Comparison of ENCODE assay signal across 26 cellular contexts in the genomic region with DNA sequence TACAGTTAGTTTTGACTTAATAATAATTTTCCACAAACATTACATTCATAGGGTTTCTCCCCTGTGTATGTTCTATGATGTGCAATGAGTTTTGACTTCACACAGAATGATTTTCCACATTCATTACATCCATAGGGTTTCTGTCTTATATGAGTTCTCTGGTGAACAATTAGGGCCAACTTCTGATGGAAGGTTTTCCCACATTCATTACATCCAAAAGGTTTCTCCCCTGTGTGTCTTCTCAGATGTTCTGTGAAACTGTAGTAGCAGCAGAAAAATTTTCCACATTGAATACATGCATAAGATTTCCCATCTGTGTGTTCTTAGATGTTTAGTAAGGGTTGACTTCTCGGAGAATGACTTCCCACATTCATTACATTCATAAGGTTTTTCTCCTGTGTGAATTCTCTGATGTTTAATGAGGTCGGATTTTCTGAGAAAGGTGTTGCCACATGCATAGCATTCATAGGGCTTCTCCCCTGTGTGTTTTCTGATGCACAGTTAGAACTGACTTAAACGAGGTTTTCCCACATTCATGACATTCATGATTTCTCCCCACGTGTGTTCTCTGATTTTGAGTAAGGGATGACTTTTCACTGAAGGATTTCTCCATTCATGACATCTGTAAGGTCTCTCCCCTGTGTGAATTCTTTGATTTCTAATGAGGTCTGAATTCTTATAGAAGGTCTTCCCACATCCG.
DNase-seq lines count a peak whose midpoint lies in the region; ATAC-seq and TF ChIP-seq lines count a peak whose summit lies in the region.
"Had no signal": no experiment of that assay in that cellular context is flagged by ENCODE, and none has a peak within 500 bp of the region (broad histone marks: within the 10 kb centered on the region; RNA-seq: fewer than 3 reads in every experiment).

No MANE protein-coding gene starts in this region.

- peaks cover 76% of the 10 kb centered on the region for H3K36me3 Mint-ChIP-seq in activated CD4-positive, alpha-beta T cell treated with anti-CD3 and anti-CD28 coated beads for 36 hours (ENCODE audit: low read depth)

- no peaks in the 10 kb centered on the region for H3K79me1 ChIP-seq in trophoblast cell (ENCODE audit: low read length)

- H3K27ac Mint-ChIP-seq in activated CD4-positive, alpha-beta T cell treated with anti-CD3 and anti-CD28 coated beads for 36 hours = no peak overlapping the region
- H3K27ac Mint-ChIP-seq: activated B cell treated with CpG ODN at 0.5 μM for 24 hours; activated naive CD4-positive, alpha-beta T cell treated with anti-CD3 and anti-CD28 coated beads, Interleukin-2, amount 50 U/mL, for 24 hours; activated T-helper 1 cell treated with anti-CD3 and anti-CD28 coated beads, Interleukin-12 subunit alpha, Interleukin-12 subunit beta, Interleukin-2, Interleukin-4 antibody, amounts not matched to agents 30 ng/mL and 10 ng/mL and 1 ng/mL, durations not matched to agents 14 hours and 24 hours and 36 hours; CD14-positive monocyte; stimulated activated naive CD8-positive, alpha-beta T cell treated with anti-CD3 and anti-CD28 coated beads, Interleukin-15, Interleukin-2, amounts not matched to agents 100 ng/mL and 50 ng/mL, for 24 hours had no signal

- H3K4me3 ChIP-seq in adipocyte (ENCODE audit: low read length) = peak overlapping the region; percentile 64
- no peak overlapping the region for H3K4me3 ChIP-seq in trophoblast cell (ENCODE audit: low read depth, low read length)
- H3K4me3 ChIP-seq: ascending aorta, dorsolateral prefrontal cortex, heart left ventricle, SJCRH30, thyroid gland had no signal

- H3K27ac ChIP-seq in trophoblast cell (ENCODE audit: low read depth, low read length) = no peak overlapping the region
- H3K27ac ChIP-seq: 22Rv1, ascending aorta, dorsolateral prefrontal cortex, heart left ventricle, SJCRH30, thyroid gland had no signal

- H2AFZ ChIP-seq in trophoblast cell (ENCODE audit: insufficient read depth, low read length, poor library complexity) = no peak overlapping the region

- H3K27me3 ChIP-seq in adipocyte (replicated peaks; ENCODE audit: control insufficient read depth, insufficient read depth, low read length) = no peaks in the 10 kb centered on the region
- H3K27me3 ChIP-seq in trophoblast cell (ENCODE audit: insufficient read depth, low read length) = no peaks in the 10 kb centered on the region
- H3K27me3 ChIP-seq: ascending aorta, dorsolateral prefrontal cortex, heart left ventricle, SJCRH30, thyroid gland had no signal

- H3K14ac ChIP-seq in trophoblast cell (ENCODE audit: low read length) = no peak overlapping the region

- intact Hi-C loops in activated CD4-positive, alpha-beta T cell treated with anti-CD3 and anti-CD28 coated beads for 36 hours (cut with DNase I, micrococcal nuclease) = loop anchor here in 1 of 2 experiments (10.0 kb wide), 1 partner anchor 55 kb away; no protein-coding TSS in a partner anchor

- H3K27me3 Mint-ChIP-seq in activated CD4-positive, alpha-beta T cell treated with anti-CD3 and anti-CD28 coated beads for 36 hours = no peaks in the 10 kb centered on the region
- H3K27me3 Mint-ChIP-seq: activated B cell treated with CpG ODN at 0.5 μM for 24 hours; activated naive CD4-positive, alpha-beta T cell treated with anti-CD3 and anti-CD28 coated beads, Interleukin-2, amount 50 U/mL, for 24 hours; central memory CD8-positive, alpha-beta T cell; stimulated activated naive CD8-positive, alpha-beta T cell treated with anti-CD3 and anti-CD28 coated beads, Interleukin-15, Interleukin-2, amounts not matched to agents 100 ng/mL and 50 ng/mL, for 24 hours had no signal

- no peak overlapping the region for H3K23ac ChIP-seq in trophoblast cell (ENCODE audit: low read length)

- H3K9ac ChIP-seq in adipocyte (ENCODE audit: low read length) (no peak overlapping the region), trophoblast cell (ENCODE audit: low read length) (no peak overlapping the region)

- no peak overlapping the region for H2AK5ac ChIP-seq in trophoblast cell (ENCODE audit: low read length)

- CTCF ChIA-PET in activated CD4-positive, alpha-beta T cell treated with anti-CD3 and anti-CD28 coated beads for 36 hours (lab: Charles Lee) = no interaction called here

- H3K4me2 ChIP-seq in trophoblast cell (ENCODE audit: low read length) = no peak overlapping the region

- H3K4ac ChIP-seq in trophoblast cell (ENCODE audit: low read depth, low read length) = no peak overlapping the region

- H4K12ac ChIP-seq in trophoblast cell (ENCODE audit: low read depth, low read length) = no peak overlapping the region

- no peak overlapping the region for H4K91ac ChIP-seq in trophoblast cell (ENCODE audit: low read depth, low read length)

- no CpG with 5 or more reads among the region's 5 CpGs for WGBS in trophoblast cell (ENCODE audit: extremely low coverage, insufficient coverage, insufficient read length)

- no peak overlapping the region for H2BK5ac ChIP-seq in trophoblast cell (ENCODE audit: low read depth, low read length, poor library complexity)

- DNase-seq in DMS53 (lab: John Stamatoyannopoulos, UW) (peak; percentile 5), DMS53 treated with DMSO at 0.1 percent for 48 hours (lab: John Stamatoyannopoulos, UW; ENCODE audit: unreplicated experiment) (no peak), adipocyte (ENCODE audit: low read depth) (no peak), erythroblast (lab: John Stamatoyannopoulos, UW) (peak; percentile 7 to 12), trophoblast cell (peak; percentile 1 to 56), cerebellar nuclear complex (lab: John Stamatoyannopoulos, UW) (no peak)
- no peak for DNase-seq in activated CD4-positive, alpha-beta T cell treated with anti-CD3 and anti-CD28 coated beads for 36 hours
- DNase-seq: activated B cell treated with CpG ODN at 0.5 μM for 24 hours, dorsolateral prefrontal cortex, heart left ventricle, mesenchymal stem cell, NCI-H1092 treated with DMSO at 0.1 percent for 48 hours, NCI-H2029, NCI-H345, NCI-H748 treated with DMSO at 0.1 percent for 48 hours, occipital lobe, SJCRH30, thyroid gland had no signal

- no peak overlapping the region for H3K4me3 Mint-ChIP-seq in activated CD4-positive, alpha-beta T cell treated with anti-CD3 and anti-CD28 coated beads for 36 hours
- H3K4me3 Mint-ChIP-seq: activated B cell treated with CpG ODN at 0.5 μM for 24 hours; activated naive CD4-positive, alpha-beta T cell treated with anti-CD3 and anti-CD28 coated beads, Interleukin-2, amount 50 U/mL, for 24 hours; activated T-helper 1 cell treated with anti-CD3 and anti-CD28 coated beads, Interleukin-12 subunit alpha, Interleukin-12 subunit beta, Interleukin-2, Interleukin-4 antibody, amounts not matched to agents 30 ng/mL and 10 ng/mL and 1 ng/mL, durations not matched to agents 14 hours and 24 hours and 36 hours; CD14-positive monocyte; central memory CD8-positive, alpha-beta T cell; stimulated activated naive CD8-positive, alpha-beta T cell treated with anti-CD3 and anti-CD28 coated beads, Interleukin-15, Interleukin-2, amounts not matched to agents 100 ng/mL and 50 ng/mL, for 24 hours had no signal

- no peaks in the 10 kb centered on the region for H3K4me1 Mint-ChIP-seq in activated CD4-positive, alpha-beta T cell treated with anti-CD3 and anti-CD28 coated beads for 36 hours
- H3K4me1 Mint-ChIP-seq: activated B cell treated with CpG ODN at 0.5 μM for 24 hours; activated naive CD4-positive, alpha-beta T cell treated with anti-CD3 and anti-CD28 coated beads, Interleukin-2, amount 50 U/mL, for 24 hours; CD14-positive monocyte; central memory CD8-positive, alpha-beta T cell had no signal

- H3K9me3 ChIP-seq in adipocyte (ENCODE audit: control insufficient read depth, low read length) (peaks cover 100% of the 10 kb centered on the region), trophoblast cell (ENCODE audit: insufficient read depth, low read depth, low read length) (peaks cover 15% of the 10 kb centered on the region)
- H3K9me3 ChIP-seq: SJCRH30 had no signal

- H3K18ac ChIP-seq in trophoblast cell (ENCODE audit: low read length) = no peak overlapping the region

- no peak overlapping the region for H2BK12ac ChIP-seq in trophoblast cell (ENCODE audit: low read length)

- peaks cover 53% of the 10 kb centered on the region for H3K36me3 ChIP-seq in adipocyte (ENCODE audit: control insufficient read depth, insufficient read depth, low read length, severe bottlenecking)
- peaks cover 4 to 5% of the 10 kb centered on the region in 2 experiments for H3K36me3 ChIP-seq in trophoblast cell (ENCODE audit: control insufficient read depth in 1 of 2, insufficient read depth in 2 of 2, low read length in 2 of 2)

- H3K79me2 ChIP-seq in trophoblast cell (ENCODE audit: control insufficient read depth, insufficient read depth, low read length, poor library complexity) = no peaks in the 10 kb centered on the region

- no peak for ATAC-seq in GM18517 (IDR thresholded peaks at IDR 0.05; ENCODE audit: unreplicated experiment)
- ATAC-seq in activated CD4-positive, alpha-beta T cell treated with anti-CD3 and anti-CD28 coated beads for 36 hours = no peak
- ATAC-seq: heart left ventricle had no signal

- H3K4me1 ChIP-seq in adipocyte (ENCODE audit: control insufficient read depth, insufficient read depth, low read length) (no peaks in the 10 kb centered on the region), trophoblast cell (ENCODE audit: control insufficient read depth in 1 of 2, insufficient read depth in 2 of 2, low read length in 2 of 2) (no peaks in the 10 kb centered on the region)
- H3K4me1 ChIP-seq: ascending aorta, heart left ventricle, SJCRH30, thyroid gland had no signal

- no peak overlapping the region for H2BK120ac ChIP-seq in trophoblast cell (ENCODE audit: insufficient read depth, low read length, poor library complexity)

- POLR2A ChIA-PET in activated CD4-positive, alpha-beta T cell treated with anti-CD3 and anti-CD28 coated beads for 36 hours (lab: Charles Lee) = no interaction called here

- peaks cover 70% of the 10 kb centered on the region for H3K9me3 Mint-ChIP-seq in activated CD4-positive, alpha-beta T cell treated with anti-CD3 and anti-CD28 coated beads for 36 hours (ENCODE audit: low read depth)

- no peak overlapping the region for H4K8ac ChIP-seq in trophoblast cell (ENCODE audit: low read depth, low read length)

- no peak for TF ChIP-seq POLR2A in erythroblast (IDR thresholded peaks at IDR 0.05; ENCODE audit: low read length)

Comparison
In these comparisons a context has a peak if more than half of its experiments do, and no peak if none do; other contexts are left out.
1. DNase-seq: peak in DMS53 (single experiment), erythroblast (2 of 2) and trophoblast cell (2 of 2); none in DMS53 treated with DMSO at 0.1 percent for 48 hours (single experiment), adipocyte (single experiment), activated CD4-positive, alpha-beta T cell treated with anti-CD3 and anti-CD28 coated beads for 36 hours (single experiment) and cerebellar nuclear complex (0 of 2).